Comparison of ENCODE assay signal across 17 cellular contexts in genomic region chr1:7366955-7367665, GRCh38.
DNase-seq lines count a peak whose midpoint lies in the region; TF ChIP-seq lines count a peak whose summit lies in the region.
"Had no signal": no experiment of that assay in that cellular context is flagged by ENCODE, and none has a peak within 500 bp of the region (broad histone marks: within the 10 kb centered on the region; RNA-seq: fewer than 3 reads in every experiment).

No MANE protein-coding gene starts in this region.

- no peaks in the 10 kb centered on the region for H3K9me2 ChIP-seq in SK-N-SH

- DNase-seq in NCI-H1105 treated with DMSO at 0.1 percent for 48 hours (lab: John Stamatoyannopoulos, UW), result peak; percentile 94
- peak; percentile 86 for DNase-seq in NCI-H2227 (lab: John Stamatoyannopoulos, UW; ENCODE audit: unreplicated experiment)
- DNase-seq in chondrocyte (ENCODE audit: low spot score), result peak; percentile 24
- DNase-seq in prostate gland (ENCODE audit: low spot score), result peak; percentile 24
- no peak for DNase-seq in CD14-positive monocyte (ENCODE audit: low spot score)
- DNase-seq in SK-N-SH, result no peak
- no peak for DNase-seq in nephron progenitor cell
- DNase-seq in iPS-NIHi7 (ENCODE audit: extremely low spot score), result no peak
- DNase-seq: adrenal gland; DMS 273 treated with DMSO at 0.1 percent for 48 hours; immature natural killer cell; mesendoderm; NCI-H1048; OCI-M1; stimulated activated CD4-positive, alpha-beta T cell treated with anti-CD3 and anti-CD28 coated beads, Interleukin-4, amount 100 ng/mL, for 4 hours had no signal

- H3K4me3 Mint-ChIP-seq in chondrocyte (ENCODE audit: unreplicated experiment) (no peak overlapping the region), CD14-positive monocyte (no peak overlapping the region), nephron progenitor cell (no peak overlapping the region)
- H3K4me3 Mint-ChIP-seq: B cell, immature natural killer cell had no signal

- CTCF ChIA-PET in SK-N-SH (lab: Yijun Ruan, JAX), result interaction anchor here (2.2 kb wide), 1 partner anchor 324 kb away, joined by 6 read pairs; no protein-coding TSS in a partner anchor

- whole genome bisulfite sequencing in prostate gland, result 71% methylated on average over 5 of the region's 5 CpGs
- WGBS in SK-N-SH (ENCODE audit: low lambda C conversion rate), result 72% methylated on average over 5 of the region's 5 CpGs

- H3K27me3 Mint-ChIP-seq in chondrocyte (ENCODE audit: low read depth) (no peaks in the 10 kb centered on the region), CD14-positive monocyte (ENCODE audit: low read depth in 3 of 3) (peaks cover 0 to 7% (median 1%) of the 10 kb centered on the region in 3 donors), nephron progenitor cell (ENCODE audit: low read depth, poor library complexity) (peaks cover 19% of the 10 kb centered on the region)
- H3K27me3 Mint-ChIP-seq: B cell had no signal

- H3K9me3 Mint-ChIP-seq in chondrocyte (ENCODE audit: low read depth) (no peaks in the 10 kb centered on the region), CD14-positive monocyte (peaks cover 0 to 11% (median 0%) of the 10 kb centered on the region in 7 donors), nephron progenitor cell (no peaks in the 10 kb centered on the region)
- H3K9me3 Mint-ChIP-seq: immature natural killer cell had no signal

- TF ChIP-seq POLR2A in prostate gland (IDR thresholded peaks at IDR 0.05), result no peak

- intact Hi-C loops in prostate gland (cut with DNase I), result no loop called here
- intact Hi-C loops in CD14-positive monocyte (cut with micrococcal nuclease), result no loop called here

- H3F3A ChIP-seq in SK-N-SH (replicated peaks; ENCODE audit: insufficient read depth), result no peaks in the 10 kb centered on the region

- H3K4me1 ChIP-seq in prostate gland (replicated peaks), result no peaks in the 10 kb centered on the region
- peaks cover 0 to 3% of the 10 kb centered on the region in 2 experiments; a peak in 1 of 4 replicates for H3K4me1 ChIP-seq in SK-N-SH (ENCODE audit: control insufficient read depth in 1 of 2, insufficient read depth in 2 of 2, low read depth in 1 of 2, low read length in 1 of 2)
- H3K4me1 ChIP-seq: adrenal gland had no signal

- no peak overlapping the region for H3K4me3 ChIP-seq in prostate gland
- no peak overlapping the region for H3K4me3 ChIP-seq in SK-N-SH (ENCODE audit: low read depth in 2 of 2, low read length in 1 of 2)
- H3K4me3 ChIP-seq: adrenal gland had no signal

- TF ChIP-seq EP300 in SK-N-SH (IDR thresholded peaks at IDR 0.05; ENCODE audit: borderline replicate concordance in 1 of 2, low read depth in 1 of 2, low read length in 1 of 2), result no peak

- H3K9ac ChIP-seq in SK-N-SH, result no peak overlapping the region

- H3K36me3 ChIP-seq in prostate gland (no peaks in the 10 kb centered on the region), SK-N-SH (replicated peaks in 1 of 2; ENCODE audit: control insufficient read depth in 1 of 2, insufficient read depth in 2 of 2, low read length in 1 of 2) (no peaks in the 10 kb centered on the region)
- H3K36me3 ChIP-seq: adrenal gland had no signal

- TF ChIP-seq CTCF in chondrocyte (IDR thresholded peaks at IDR 0.05), result no peak
- peak in 1 of 4 experiments; percentile 14 for TF ChIP-seq CTCF in prostate gland (IDR thresholded peaks at IDR 0.05)
- TF ChIP-seq CTCF in CD14-positive monocyte (IDR thresholded peaks at IDR 0.05), result no peak
- TF ChIP-seq CTCF in SK-N-SH (IDR thresholded peaks at IDR 0.05), result no peak
- no peak for TF ChIP-seq CTCF in nephron progenitor cell (IDR thresholded peaks at IDR 0.05)

- H3K27me3 ChIP-seq in prostate gland (replicated peaks; ENCODE audit: insufficient read depth) (no peaks in the 10 kb centered on the region), SK-N-SH (ENCODE audit: insufficient read depth) (no peaks in the 10 kb centered on the region)
- H3K27me3 ChIP-seq: adrenal gland had no signal

- H3K27ac ChIP-seq in prostate gland (no peak overlapping the region), SK-N-SH (ENCODE audit: low read depth in 2 of 2, low read length in 1 of 2) (no peak overlapping the region)
- H3K27ac ChIP-seq: adrenal gland, HL-60 had no signal

- POLR2A ChIA-PET in SK-N-SH (lab: Yijun Ruan, JAX), result no interaction called here

- no peaks in the 10 kb centered on the region for H3K79me2 ChIP-seq in SK-N-SH (ENCODE audit: insufficient read depth)

- H3K9me3 ChIP-seq in prostate gland, result no peaks in the 10 kb centered on the region
- H3K9me3 ChIP-seq in SK-N-SH, result no peaks in the 10 kb centered on the region
- H3K9me3 ChIP-seq: adrenal gland had no signal

- no peak for TF ChIP-seq RAD21 in SK-N-SH (IDR thresholded peaks at IDR 0.05; ENCODE audit: low read length)

- no peak overlapping the region for H3K4me2 ChIP-seq in SK-N-SH

- no peak overlapping the region for H3K27ac Mint-ChIP-seq in chondrocyte (ENCODE audit: unreplicated experiment)
- no peak overlapping the region for H3K27ac Mint-ChIP-seq in CD14-positive monocyte
- no peak overlapping the region for H3K27ac Mint-ChIP-seq in nephron progenitor cell
- H3K27ac Mint-ChIP-seq: B cell, immature natural killer cell had no signal

- no peak overlapping the region for H2AFZ ChIP-seq in SK-N-SH (ENCODE audit: low read depth)

- H3K36me3 Mint-ChIP-seq in chondrocyte (ENCODE audit: low read depth) (no peaks in the 10 kb centered on the region), CD14-positive monocyte (no peaks in the 10 kb centered on the region), nephron progenitor cell (ENCODE audit: low read depth) (no peaks in the 10 kb centered on the region)
- H3K36me3 Mint-ChIP-seq: immature natural killer cell had no signal

- H3K4me1 Mint-ChIP-seq in chondrocyte (ENCODE audit: low read depth), result no peaks in the 10 kb centered on the region
- H3K4me1 Mint-ChIP-seq in CD14-positive monocyte, result no peaks in the 10 kb centered on the region
- no peaks in the 10 kb centered on the region for H3K4me1 Mint-ChIP-seq in nephron progenitor cell
- H3K4me1 Mint-ChIP-seq: B cell, immature natural killer cell had no signal

- no peaks in the 10 kb centered on the region for H4K20me1 ChIP-seq in SK-N-SH (ENCODE audit: insufficient read depth)

TF ChIP-seq in SK-N-SH, 30 proteins besides CTCF, POLR2A, EP300 and RAD21:
- TF ChIP-seq CHD2 (IDR thresholded peaks at IDR 0.05; ENCODE audit: low read length, partially characterized antibody) (no peak), FOSL2 (IDR thresholded peaks at IDR 0.05; ENCODE audit: borderline replicate concordance, low read depth) (no peak), MXI1 (IDR thresholded peaks at IDR 0.05; ENCODE audit: low read depth, low read length) (no peak), PBX3 (IDR thresholded peaks at IDR 0.05) (no peak), FOXM1 (IDR thresholded peaks at IDR 0.05; ENCODE audit: low read depth) (no peak), TCF12 (IDR thresholded peaks at IDR 0.05) (no peak), RFX5 (IDR thresholded peaks at IDR 0.05; ENCODE audit: low read length) (no peak)

Comparison
In these comparisons a context has a peak if more than half of its experiments do, and no peak if none do; other contexts are left out.
1. DNase-seq: peak in NCI-H1105 treated with DMSO at 0.1 percent for 48 hours (single experiment), NCI-H2227 (single experiment), chondrocyte (single experiment) and prostate gland (single experiment); none in CD14-positive monocyte (single experiment), SK-N-SH (single experiment), nephron progenitor cell (single experiment) and iPS-NIHi7 (single experiment).